ENCODE assay signal across 8 cellular contexts in genomic region chr11:47234669-47235075, GRCh38.
A peak's percentile ranks its signal among the peaks of the same experiment; 100 is the strongest.
DNase-seq lines count a peak whose midpoint lies in the region; ATAC-seq and TF ChIP-seq lines count a peak whose summit lies in the region.

No MANE protein-coding gene starts in this region.

- DNase-seq in NCI-H2081 (lab: John Stamatoyannopoulos, UW) (peak; percentile 82 to 90), activated T-cell treated with anti-CD3 and anti-CD28 coated beads for 4 hours (peak; percentile 16), fibroblast of pulmonary artery (ENCODE audit: low read depth) (peak; percentile 41), NCI-H1417 treated with DMSO at 0.1 percent for 48 hours (lab: John Stamatoyannopoulos, UW) (no peak)
- peak; percentile 48 for DNase-seq in stimulated activated CD8-positive, alpha-beta memory T cell treated with anti-CD3 and anti-CD28 coated beads, Interleukin-4, amount 100 ng/mL, for 48 hours

- no peak overlapping the region for H3K4me3 ChIP-seq in fibroblast of pulmonary artery (replicated peaks; ENCODE audit: low read depth, low read length)

- ATAC-seq in HG03439 (IDR thresholded peaks at IDR 0.05; ENCODE audit: unreplicated experiment) (no peak), GM21423 (IDR thresholded peaks at IDR 0.05; ENCODE audit: unreplicated experiment) (no peak), HG02759 (IDR thresholded peaks at IDR 0.05; ENCODE audit: unreplicated experiment) (no peak)

- no peak for TF ChIP-seq CTCF in fibroblast of pulmonary artery (IDR thresholded peaks at IDR 0.05; ENCODE audit: low read length, missing control alignments)
